ENCODE assay signal across 8 cellular contexts in the genomic region with DNA sequence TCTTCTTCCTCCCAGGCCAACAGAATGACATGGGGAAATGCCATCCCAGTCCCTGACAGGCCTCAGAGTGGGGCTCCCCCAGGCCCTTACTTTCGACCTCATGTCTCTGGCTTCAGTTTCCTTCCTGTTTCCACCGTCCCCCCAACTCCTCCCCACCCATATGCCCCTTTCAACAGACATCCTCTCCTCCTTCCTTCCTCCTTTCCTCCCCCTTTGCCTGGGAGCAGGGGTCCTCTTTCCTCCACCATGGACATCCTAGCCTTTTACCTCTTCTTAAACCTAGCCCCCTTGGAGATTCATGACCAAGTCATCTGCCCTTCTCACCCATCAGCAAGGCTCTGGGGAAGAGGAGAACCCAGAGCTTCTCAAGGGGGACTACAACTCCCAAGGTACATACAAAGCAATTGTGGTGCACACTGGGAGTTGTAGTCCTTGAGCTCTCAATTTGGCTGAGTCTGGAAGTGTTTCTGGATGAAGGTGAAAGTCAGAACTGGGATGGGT. TPM values are rescaled to one million over a fixed set of nuclear protein-coding genes. Genes with fewer than 3 reads are reported as not detected.
DNase-seq lines count a peak whose midpoint lies in the region; ATAC-seq, FAIRE-seq and TF ChIP-seq lines count a peak whose summit lies in the region.

No MANE protein-coding gene starts in this region.

- no peak overlapping the region for H3K4me2 ChIP-seq in H1 (ENCODE audit: insufficient read depth in 1 of 2, low read depth in 2 of 2, low read length in 2 of 2)

- no peak overlapping the region for H4K5ac ChIP-seq in H1 (ENCODE audit: insufficient read length, low read depth, low read length)

- peaks cover 0 to 2% (median 0%) of the 10 kb centered on the region in 4 experiments; a peak in 2 of 8 replicates for H3K36me3 ChIP-seq in H1 (ENCODE audit: control insufficient read depth in 2 of 4, insufficient read depth in 4 of 4, low read length in 3 of 4)

- TF ChIP-seq POLR2A in H1 (IDR thresholded peaks at IDR 0.05; ENCODE audit: control extremely low read depth in 1 of 2, low read depth in 2 of 2, low read length in 2 of 2), result no peak

- no peak overlapping the region for H3K4ac ChIP-seq in H1 (replicated peaks; ENCODE audit: insufficient read length, low read depth, low read length)

- H3K4me1 Mint-ChIP-seq in T-helper 17 cell, result peaks cover 54% of the 10 kb centered on the region

- POLR2A ChIA-PET in H1 (lab: Charles Lee; ENCODE audit: partially characterized antibody), result interaction anchor here (0.6 to 9.3 kb wide), 7 partner anchors 9 to 1039 kb away, joined by 3 to 128 read pairs (median 3); a partner anchor contains a TSS

- no peak for FAIRE-seq in H1 (lab: Jason Lieb, UNC)

- TF ChIP-seq CTCF in H1 (IDR thresholded peaks at IDR 0.05; ENCODE audit: control extremely low read depth in 1 of 3, insufficient read depth in 1 of 3, low read depth in 1 of 3, low read length in 3 of 3), result no peak

- peak overlapping the region; percentile 72; the same call in 1 of the 2 replicates for H2BK15ac ChIP-seq in H1 (ENCODE audit: low read length)

- peak; percentile 25 for DNase-seq in activated naive CD4-positive, alpha-beta T cell treated with Interleukin-2 at 50 U/mL for 16 hours
- DNase-seq in activated naive CD4-positive, alpha-beta T cell (lab: John Stamatoyannopoulos, UW), result no peak
- no peak for DNase-seq in T-helper 17 cell
- DNase-seq in H1 (ENCODE audit: low read depth in 1 of 2, low spot score in 2 of 2), result no peak
- peak; percentile 70 for DNase-seq in pons (ENCODE audit: low spot score)

- H3K27me3 ChIP-seq in H1 (replicated peaks in 1 of 4; ENCODE audit: control insufficient read depth in 3 of 4, extremely low read depth in 1 of 4, insufficient read depth in 3 of 4, low read length in 3 of 4), result no peaks in the 10 kb centered on the region

- H2BK120ac ChIP-seq in H1 (replicated peaks; ENCODE audit: low read depth, low read length), result no peak overlapping the region

- H3K27ac ChIP-seq in H1 (ENCODE audit: low read depth, low read length), result no peak overlapping the region

- no peak overlapping the region for H3K14ac ChIP-seq in H1 (ENCODE audit: insufficient read length)

- peaks cover 17% of the 10 kb centered on the region for H3K79me1 ChIP-seq in H1 (ENCODE audit: low read depth, low read length)

- no peak overlapping the region for H3K23ac ChIP-seq in H1 (ENCODE audit: insufficient read length)

- H3K4me1 ChIP-seq in H1 (replicated peaks in 1 of 4; ENCODE audit: control insufficient read depth in 3 of 4, insufficient read depth in 4 of 4, low read length in 3 of 4), result peaks cover 6 to 52% (median 30%) of the 10 kb centered on the region in 4 experiments

- TF ChIP-seq RAD21 in H1 (IDR thresholded peaks at IDR 0.05 in 1 of 2, conservative IDR thresholded peaks at IDR 0.05 in 1 of 2; ENCODE audit: low read depth in 2 of 2, low read length in 2 of 2), result no peak

- no peaks in the 10 kb centered on the region for H3K27me3 Mint-ChIP-seq in T-helper 17 cell

- H3K56ac ChIP-seq in H1 (replicated peaks; ENCODE audit: insufficient read length, low read depth, low read length), result no peak overlapping the region

- CTCF ChIA-PET in H1 (lab: Charles Lee; ENCODE audit: partially characterized antibody), result interaction anchor here (0.5 to 18.6 kb wide), 10 partner anchors 9 to 130 kb away, joined by 3 to 354 read pairs (median 6); a partner anchor contains a TSS

- no peak overlapping the region for H3K18ac ChIP-seq in H1 (ENCODE audit: extremely low read depth, low read length)

- peak overlapping the region; percentile 96 for H3K27ac Mint-ChIP-seq in T-helper 17 cell

- WGBS in H1 (ENCODE audit: extremely low coverage in 1 of 2, insufficient coverage in 1 of 2, insufficient read length in 1 of 2, insufficient replicate concordance in 2 of 2, low coverage in 1 of 2, low lambda C conversion rate in 2 of 2, missing lambda C conversion rate in 1 of 2), 2 experiments, result 90% methylated on average over 2 of the region's 2 CpGs; no CpG with 5 or more reads in 1 of the 2 experiments

- peaks cover 5% of the 10 kb centered on the region; the same call in 1 of the 2 replicates for H3K23me2 ChIP-seq in H1 (ENCODE audit: low read depth, low read length)

- H3K79me2 ChIP-seq in H1 (ENCODE audit: control insufficient read depth in 1 of 2, insufficient read depth in 2 of 2, low read length in 2 of 2), result peaks cover 0 to 59% of the 10 kb centered on the region in 2 experiments; a peak in 3 of 4 replicates

- H4K91ac ChIP-seq in H1 (replicated peaks; ENCODE audit: insufficient read length, low read length), result no peak overlapping the region

- ATAC-seq in T-helper 17 cell (peak; percentile 44), HG03139 (IDR thresholded peaks at IDR 0.05; ENCODE audit: unreplicated experiment) (no peak), HG02610 (IDR thresholded peaks at IDR 0.05; ENCODE audit: unreplicated experiment) (no peak), GM19395 (IDR thresholded peaks at IDR 0.05; ENCODE audit: unreplicated experiment) (no peak)

- H2BK12ac ChIP-seq in H1 (ENCODE audit: low read depth, low read length), result no peak overlapping the region

- H4K8ac ChIP-seq in H1 (ENCODE audit: extremely low read depth, insufficient read depth, low read length), result no peak overlapping the region

- peaks cover 10% of the 10 kb centered on the region for H3K36me3 Mint-ChIP-seq in T-helper 17 cell (ENCODE audit: low read depth)

- H3K9me3 ChIP-seq in T-helper 17 cell (ENCODE audit: control insufficient read depth, low read length, poor library complexity, severe bottlenecking) (no peaks in the 10 kb centered on the region), H1 (ENCODE audit: insufficient read depth in 2 of 2, low read depth in 1 of 2, low read length in 1 of 2) (no peaks in the 10 kb centered on the region)

- H2AFZ ChIP-seq in H1 (ENCODE audit: low read length), result no peak overlapping the region

- H2BK20ac ChIP-seq in H1 (ENCODE audit: low read length), result no peak overlapping the region

- TF ChIP-seq EP300 in H1 (IDR thresholded peaks at IDR 0.05; ENCODE audit: borderline replicate concordance in 1 of 2, low read depth in 2 of 2, low read length in 2 of 2), result no peak

- no peak overlapping the region for H3K4me3 ChIP-seq in H1 (ENCODE audit: extremely low read depth in 1 of 4, insufficient read depth in 2 of 4, low read depth in 3 of 4, low read length in 4 of 4)

- no peak overlapping the region for H3K9ac ChIP-seq in H1 (replicated peaks in 1 of 4; ENCODE audit: extremely low read depth in 1 of 4, low read depth in 3 of 4, low read length in 3 of 4)

- H4K20me1 ChIP-seq in H1 (replicated peaks in 1 of 2; ENCODE audit: control insufficient read depth in 1 of 2, insufficient read depth in 2 of 2, low read length in 2 of 2), result peaks cover 0 to 17% of the 10 kb centered on the region in 2 experiments

- no peak overlapping the region for H2BK5ac ChIP-seq in H1 (ENCODE audit: low read depth, low read length)

- no peak overlapping the region for H2AK5ac ChIP-seq in H1 (ENCODE audit: low read depth, low read length)

- peak overlapping the region; percentile 78 for H3K4me3 Mint-ChIP-seq in T-helper 17 cell

RNA-seq across cellular contexts. Expression of a gene that starts 4.0 kb away (rescaled TPM):
- 10 to 100 TPM; 63.8 to 73.6 TPM for total RNA-seq in T-helper 17 cell
- 22.1 and 24.5 TPM in 2 replicates for total RNA-seq in H1 (2021; fragmentation: NEBNext Ultra II Directional; extraction: Animal tissue kit (Norgen Biotek cat#: 25700))
- 36.9 and 38.3 TPM in 2 replicates for polyA plus RNA-seq in H1 (2011; rRNA removed)
- polyA plus RNA-seq in H1 (2011; cell fraction: cytosol; rRNA removed), result 28.7 TPM
- 38.2 TPM for polyA plus RNA-seq in H1 (2011; cell fraction: nucleus; rRNA removed)
- polyA plus RNA-seq in H1 (2012, experiment 1 of 2), result 11.5 to 24.0 TPM (median 20.2 TPM) in 4 replicates
- polyA plus RNA-seq in H1 (2012, experiment 2 of 2), result 15.2 TPM
- polyA plus RNA-seq in H1 (2013, experiment 1 of 2), result 8.9 TPM
- 9.4 TPM for polyA plus RNA-seq in H1 (2013, experiment 2 of 2)
- 16.1 and 19.4 TPM in 2 replicates for polyA minus RNA-seq in H1 (2011; rRNA and poly(A)+ RNA removed)
- polyA minus RNA-seq in H1 (2011; cell fraction: cytosol; rRNA and poly(A)+ RNA removed), result 22.2 TPM
- polyA minus RNA-seq in H1 (2011; cell fraction: nucleus; rRNA and poly(A)+ RNA removed), result 19.9 TPM

RNA-seq across cellular contexts. Expression of a gene that starts 13.3 kb away (rescaled TPM):
- not detected for total RNA-seq in T-helper 17 cell
- 1.2 and 1.3 TPM in 2 replicates for total RNA-seq in H1 (2021; fragmentation: NEBNext Ultra II Directional; extraction: Animal tissue kit (Norgen Biotek cat#: 25700))
- 1.1 TPM in 1 of 2 replicates, not detected in the other for polyA plus RNA-seq in H1 (2011; rRNA removed)
- 0.23 TPM for polyA plus RNA-seq in H1 (2011; cell fraction: cytosol; rRNA removed)
- 1.5 TPM for polyA plus RNA-seq in H1 (2011; cell fraction: nucleus; rRNA removed)
- 0.32 TPM in 1 of 4 replicates, not detected in the others for polyA plus RNA-seq in H1 (2012, experiment 1 of 2)
- not detected for polyA plus RNA-seq in H1 (2012, experiment 2 of 2)
- polyA plus RNA-seq in H1 (2013, experiment 1 of 2), result 0.61 TPM
- not detected for polyA plus RNA-seq in H1 (2013, experiment 2 of 2)
- polyA minus RNA-seq in H1 (2011; rRNA and poly(A)+ RNA removed), result 6.1 and 8.4 TPM in 2 replicates
- polyA minus RNA-seq in H1 (2011; cell fraction: cytosol; rRNA and poly(A)+ RNA removed), result not detected
- 15.3 TPM for polyA minus RNA-seq in H1 (2011; cell fraction: nucleus; rRNA and poly(A)+ RNA removed)

RNA-seq across cellular contexts. Expression of a gene that starts 23.5 kb away (rescaled TPM):
- 10 to 100 TPM; 33.2 to 34.7 TPM for total RNA-seq in T-helper 17 cell
- total RNA-seq in H1 (2021; fragmentation: NEBNext Ultra II Directional; extraction: Animal tissue kit (Norgen Biotek cat#: 25700)), result 97.4 and 104 TPM in 2 replicates
- polyA plus RNA-seq in H1 (2011; rRNA removed), result 143 and 189 TPM in 2 replicates
- 152 TPM for polyA plus RNA-seq in H1 (2011; cell fraction: cytosol; rRNA removed)
- polyA plus RNA-seq in H1 (2011; cell fraction: nucleus; rRNA removed), result 250 TPM
- polyA plus RNA-seq in H1 (2012, experiment 1 of 2), result 116 to 134 TPM (median 122 TPM) in 4 replicates
- polyA plus RNA-seq in H1 (2012, experiment 2 of 2), result 127 TPM
- 95.1 TPM for polyA plus RNA-seq in H1 (2013, experiment 1 of 2)
- 95.5 TPM for polyA plus RNA-seq in H1 (2013, experiment 2 of 2)
- 149 and 177 TPM in 2 replicates for polyA minus RNA-seq in H1 (2011; rRNA and poly(A)+ RNA removed)
- polyA minus RNA-seq in H1 (2011; cell fraction: cytosol; rRNA and poly(A)+ RNA removed), result 69.5 TPM
- 81.1 TPM for polyA minus RNA-seq in H1 (2011; cell fraction: nucleus; rRNA and poly(A)+ RNA removed)

RNA-seq across cellular contexts. Expression of a gene that starts 26.9 kb away (rescaled TPM):
- 1 to 10 TPM in 1 of 2 donors, under 1 TPM in 1; 0.94 to 1.3 TPM for total RNA-seq in T-helper 17 cell
- 0.43 TPM in 1 of 2 replicates, not detected in the other for total RNA-seq in H1 (2021; fragmentation: NEBNext Ultra II Directional; extraction: Animal tissue kit (Norgen Biotek cat#: 25700))
- polyA plus RNA-seq in H1 (2011; rRNA removed), result 1.7 and 2.1 TPM in 2 replicates
- polyA plus RNA-seq in H1 (2011; cell fraction: cytosol; rRNA removed), result 1.9 TPM
- 10.2 TPM for polyA plus RNA-seq in H1 (2011; cell fraction: nucleus; rRNA removed)
- polyA plus RNA-seq in H1 (2012, experiment 1 of 2), result 0.26 to 1.0 TPM (median 0.74 TPM) in 4 replicates
- polyA plus RNA-seq in H1 (2012, experiment 2 of 2), result 0.13 TPM
- 0.53 TPM for polyA plus RNA-seq in H1 (2013, experiment 1 of 2)
- 0.26 TPM for polyA plus RNA-seq in H1 (2013, experiment 2 of 2)
- polyA minus RNA-seq in H1 (2011; rRNA and poly(A)+ RNA removed), result 0.07 and 1.6 TPM in 2 replicates
- not detected for polyA minus RNA-seq in H1 (2011; cell fraction: cytosol; rRNA and poly(A)+ RNA removed)
- 0.30 TPM for polyA minus RNA-seq in H1 (2011; cell fraction: nucleus; rRNA and poly(A)+ RNA removed)

RNA-seq across cellular contexts. Expression of a gene that starts 27.0 kb away (rescaled TPM):
- total RNA-seq in T-helper 17 cell, result under 1 TPM; 0.23 to 0.57 TPM
- not detected in 2 replicates for total RNA-seq in H1 (2021; fragmentation: NEBNext Ultra II Directional; extraction: Animal tissue kit (Norgen Biotek cat#: 25700))
- polyA plus RNA-seq in H1 (2011; rRNA removed), result 0.03 TPM in 1 of 2 replicates, not detected in the other
- not detected for polyA plus RNA-seq in H1 (2011; cell fraction: cytosol; rRNA removed)
- 0.24 TPM for polyA plus RNA-seq in H1 (2011; cell fraction: nucleus; rRNA removed)
- 0.08 TPM in 1 of 4 replicates, not detected in the others for polyA plus RNA-seq in H1 (2012, experiment 1 of 2)
- not detected for polyA plus RNA-seq in H1 (2012, experiment 2 of 2)
- 0.06 TPM for polyA plus RNA-seq in H1 (2013, experiment 1 of 2)
- polyA plus RNA-seq in H1 (2013, experiment 2 of 2), result not detected
- not detected in 2 replicates for polyA minus RNA-seq in H1 (2011; rRNA and poly(A)+ RNA removed)
- not detected for polyA minus RNA-seq in H1 (2011; cell fraction: cytosol; rRNA and poly(A)+ RNA removed)
- polyA minus RNA-seq in H1 (2011; cell fraction: nucleus; rRNA and poly(A)+ RNA removed), result not detected

Comparison
In these comparisons a context has a peak if more than half of its experiments do, and no peak if none do; other contexts are left out.
1. DNase-seq: peak in activated naive CD4-positive, alpha-beta T cell treated with Interleukin-2 at 50 U/mL for 16 hours (single experiment) and pons (single experiment); none in activated naive CD4-positive, alpha-beta T cell (0 of 4), T-helper 17 cell (0 of 3) and H1 (0 of 2).